Comparison of ENCODE assay signal across 8 cellular contexts in genomic region chr5:71830626-71831539, GRCh38.
DNase-seq lines count a peak whose midpoint lies in the region; ATAC-seq and TF ChIP-seq lines count a peak whose summit lies in the region.

No MANE protein-coding gene starts in this region.

- no peak overlapping the region for H2BK5ac ChIP-seq in trophoblast cell (ENCODE audit: low read depth, low read length, poor library complexity)

- TF ChIP-seq EP300 in neural cell (conservative IDR thresholded peaks at IDR 0.05; ENCODE audit: poor library complexity, severe bottlenecking), result no peak

- no peaks in the 10 kb centered on the region for H4K20me1 ChIP-seq in neural cell (ENCODE audit: insufficient read depth)

- H3K79me2 ChIP-seq in neural cell (replicated peaks; ENCODE audit: insufficient read depth, low read length), result no peaks in the 10 kb centered on the region
- H3K79me2 ChIP-seq in trophoblast cell (ENCODE audit: control insufficient read depth, insufficient read depth, low read length, poor library complexity), result no peaks in the 10 kb centered on the region

- no CpG with 5 or more reads among the region's 4 CpGs for WGBS in trophoblast cell (ENCODE audit: extremely low coverage, insufficient coverage, insufficient read length)

- no peak overlapping the region for H4K12ac ChIP-seq in trophoblast cell (ENCODE audit: low read depth, low read length)

- H3K18ac ChIP-seq in trophoblast cell (ENCODE audit: low read length), result no peak overlapping the region

- no peak overlapping the region for H3K4ac ChIP-seq in trophoblast cell (ENCODE audit: low read depth, low read length)

- H3K9ac ChIP-seq in neural cell (ENCODE audit: low read length) (peak overlapping the region; percentile 27), trophoblast cell (ENCODE audit: low read length) (no peak overlapping the region)

- H3K9me2 ChIP-seq in neural cell (ENCODE audit: insufficient read depth, low read length), result no peaks in the 10 kb centered on the region

- peak; percentile 82 for DNase-seq in EL
- peak; percentile 78 for DNase-seq in NCI-H446 treated with DMSO at 0.1 percent for 48 hours (lab: John Stamatoyannopoulos, UW)
- DNase-seq in epithelial cell of esophagus (ENCODE audit: low read depth), result peak; percentile 64
- DNase-seq in trophoblast cell, result no peak
- no peak for DNase-seq in activated CD4-positive, alpha-beta T cell treated with anti-CD3 and anti-CD28 coated beads, Interleukin-2, amount 50 U/mL, for 4 hours
- DNase-seq in stimulated activated CD4-positive, alpha-beta T cell treated with anti-CD3 and anti-CD28 coated beads, Interleukin-4, amount 100 ng/mL, for 1 hour, result no peak

- no peak overlapping the region for H3K23ac ChIP-seq in trophoblast cell (ENCODE audit: low read length)

- no peak overlapping the region for H2AFZ ChIP-seq in neural cell (ENCODE audit: low read depth, low read length)
- no peak overlapping the region for H2AFZ ChIP-seq in trophoblast cell (ENCODE audit: insufficient read depth, low read length, poor library complexity)

- no peaks in the 10 kb centered on the region for H3K27me3 ChIP-seq in neural cell (ENCODE audit: insufficient read depth, low read depth, low read length)
- no peaks in the 10 kb centered on the region for H3K27me3 ChIP-seq in trophoblast cell (ENCODE audit: insufficient read depth, low read length)

- no peak overlapping the region for H2BK12ac ChIP-seq in trophoblast cell (ENCODE audit: low read length)

- no peak overlapping the region for H3K14ac ChIP-seq in trophoblast cell (ENCODE audit: low read length)

- TF ChIP-seq CTCF in epithelial cell of esophagus (IDR thresholded peaks at IDR 0.05; ENCODE audit: insufficient read depth, low read depth, low read length, missing control alignments) (no peak), neural cell (IDR thresholded peaks at IDR 0.05; ENCODE audit: poor library complexity, severe bottlenecking) (no peak)

- no peak overlapping the region for H2AK5ac ChIP-seq in trophoblast cell (ENCODE audit: low read length)

- H3K27ac ChIP-seq in neural cell (ENCODE audit: low read length) (peak overlapping the region; percentile 74), trophoblast cell (ENCODE audit: low read depth, low read length) (no peak overlapping the region)

- H3K36me3 ChIP-seq in neural cell (ENCODE audit: insufficient read depth, low read length) (no peaks in the 10 kb centered on the region), trophoblast cell (ENCODE audit: control insufficient read depth in 1 of 2, insufficient read depth in 2 of 2, low read length in 2 of 2) (peaks cover 0 to 2% of the 10 kb centered on the region in 2 experiments)

- H3K9me3 ChIP-seq in neural cell (ENCODE audit: low read length), result no peaks in the 10 kb centered on the region
- peaks cover 10% of the 10 kb centered on the region for H3K9me3 ChIP-seq in trophoblast cell (ENCODE audit: insufficient read depth, low read depth, low read length)

- no peaks in the 10 kb centered on the region for H3K79me1 ChIP-seq in trophoblast cell (ENCODE audit: low read length)

- H3F3A ChIP-seq in neural cell (ENCODE audit: insufficient read depth, low read length, poor library complexity, severe bottlenecking), result no peaks in the 10 kb centered on the region

- no peak overlapping the region for H4K91ac ChIP-seq in trophoblast cell (ENCODE audit: low read depth, low read length)

- ATAC-seq in GM21529 (IDR thresholded peaks at IDR 0.05; ENCODE audit: unreplicated experiment), result no peak

- no peaks in the 10 kb centered on the region for H3K4me1 ChIP-seq in trophoblast cell (ENCODE audit: control insufficient read depth in 1 of 2, insufficient read depth in 2 of 2, low read length in 2 of 2)

- no peak overlapping the region for H3K4me3 ChIP-seq in epithelial cell of esophagus (ENCODE audit: low read length)
- no peak overlapping the region for H3K4me3 ChIP-seq in neural cell (ENCODE audit: low read length)
- H3K4me3 ChIP-seq in trophoblast cell (ENCODE audit: low read depth, low read length), result no peak overlapping the region

- H4K8ac ChIP-seq in trophoblast cell (ENCODE audit: low read depth, low read length), result no peak overlapping the region

- H2BK120ac ChIP-seq in trophoblast cell (ENCODE audit: insufficient read depth, low read length, poor library complexity), result no peak overlapping the region

- no peak for TF ChIP-seq RAD21 in neural cell (conservative IDR thresholded peaks at IDR 0.05)

- H3K4me2 ChIP-seq in neural cell (ENCODE audit: low read length) (no peak overlapping the region), trophoblast cell (ENCODE audit: low read length) (no peak overlapping the region)

TF ChIP-seq in neural cell, 6 proteins besides CTCF, POLR2A, EP300 and RAD21:
- TF ChIP-seq POLR2AphosphoS5 (IDR thresholded peaks at IDR 0.05) (no peak), SMC3 (conservative IDR thresholded peaks at IDR 0.05; ENCODE audit: poor library complexity) (no peak)

Comparison
In these comparisons a context has a peak if more than half of its experiments do, and no peak if none do; other contexts are left out.
1. DNase-seq: peak in EL (single experiment), NCI-H446 treated with DMSO at 0.1 percent for 48 hours (single experiment) and epithelial cell of esophagus (single experiment); none in trophoblast cell (0 of 2), activated CD4-positive, alpha-beta T cell treated with anti-CD3 and anti-CD28 coated beads, Interleukin-2, amount 50 U/mL, for 4 hours (0 of 2) and stimulated activated CD4-positive, alpha-beta T cell treated with anti-CD3 and anti-CD28 coated beads, Interleukin-4, amount 100 ng/mL, for 1 hour (single experiment).